Comparison of ENCODE assay signal across 13 cellular contexts in the genomic region with DNA sequence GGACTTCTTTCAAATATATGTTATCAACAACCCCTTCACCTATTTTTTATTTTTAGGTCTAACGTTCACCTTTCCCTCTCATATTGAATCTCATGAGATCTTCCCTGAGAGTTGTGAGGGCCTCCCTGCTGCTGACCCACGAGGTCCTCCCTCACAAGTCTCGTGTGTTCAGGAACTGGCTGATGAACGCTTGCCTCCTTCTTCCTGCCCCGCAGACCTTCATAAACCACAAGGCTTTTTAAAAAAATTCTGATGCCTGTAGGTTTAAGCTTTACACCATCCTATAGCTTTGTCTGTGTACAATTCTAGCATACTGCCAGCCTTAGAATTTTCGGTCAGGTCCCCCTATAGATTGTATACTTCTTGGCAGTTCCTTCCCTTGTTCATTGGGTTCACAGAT. TPM values are rescaled to one million over a fixed set of nuclear protein-coding genes. Genes with fewer than 3 reads are reported as not detected.
A peak's percentile ranks its signal among the peaks of the same experiment; 100 is the strongest.
DNase-seq lines count a peak whose midpoint lies in the region; ATAC-seq and TF ChIP-seq lines count a peak whose summit lies in the region.
"Had no signal": no experiment of that assay in that cellular context is flagged by ENCODE, and none has a peak within 500 bp of the region (broad histone marks: within the 10 kb centered on the region; RNA-seq: fewer than 3 reads in every experiment).

No MANE protein-coding gene starts in this region.

- H3K36me3 ChIP-seq in BLaER1 treated with 17β-estradiol and CSF1 and Interleukin-3, amounts not matched to agents 10 nM and 100 nM = no peaks in the 10 kb centered on the region
- H3K36me3 ChIP-seq in trophoblast cell (ENCODE audit: control insufficient read depth in 1 of 2, insufficient read depth in 2 of 2, low read length in 2 of 2) = no peaks in the 10 kb centered on the region
- H3K36me3 ChIP-seq: esophagus squamous epithelium had no signal

- peaks cover 9% of the 10 kb centered on the region for H3K9me3 Mint-ChIP-seq in activated T-helper 17 cell treated with anti-CD3 and anti-CD28 coated beads, Interleukin-2, amount 50 U/mL, for 72 hours
- H3K9me3 Mint-ChIP-seq in naive B cell = peaks cover 0 to 20% (median 12%) of the 10 kb centered on the region in 7 donors

- DNase-seq in HL-60 (ENCODE audit: low read depth in 1 of 2, low spot score in 1 of 2) (peak in 1 of 2 experiments; percentile 18), naive B cell (no peak), trophoblast cell (no peak), NCI-H2171 (lab: John Stamatoyannopoulos, UW) (no peak)
- DNase-seq in activated CD8-positive, alpha-beta memory T cell treated with anti-CD3 and anti-CD28 coated beads, Interleukin-2, amount 50 U/mL, for 4 hours = no peak
- DNase-seq: activated gamma-delta T cell, esophagus squamous epithelium, NCI-H1105 treated with DMSO at 0.1 percent for 48 hours, substantia nigra had no signal

- H3K4ac ChIP-seq in trophoblast cell (ENCODE audit: low read depth, low read length) = no peak overlapping the region

- H3K79me2 ChIP-seq in trophoblast cell (ENCODE audit: control insufficient read depth, insufficient read depth, low read length, poor library complexity) = no peaks in the 10 kb centered on the region

- H3K4me1 Mint-ChIP-seq in activated T-helper 17 cell treated with anti-CD3 and anti-CD28 coated beads, Interleukin-2, amount 50 U/mL, for 72 hours = peaks cover 42% of the 10 kb centered on the region
- H3K4me1 Mint-ChIP-seq in naive B cell = peaks cover 35 to 47% (median 37%) of the 10 kb centered on the region in 3 donors

- no peak overlapping the region for H2BK120ac ChIP-seq in trophoblast cell (ENCODE audit: insufficient read depth, low read length, poor library complexity)

- H4K8ac ChIP-seq in trophoblast cell (ENCODE audit: low read depth, low read length) = no peak overlapping the region

- H3K4me3 ChIP-seq in BLaER1 treated with 17β-estradiol and CSF1 and Interleukin-3, amounts not matched to agents 10 nM and 100 nM = no peak overlapping the region
- H3K4me3 ChIP-seq in HL-60 (replicated peaks; ENCODE audit: insufficient read depth, low read length) (no peak overlapping the region), trophoblast cell (ENCODE audit: low read depth, low read length) (no peak overlapping the region)
- H3K4me3 ChIP-seq: esophagus squamous epithelium had no signal

- H3K27ac ChIP-seq in BLaER1 treated with 17β-estradiol and CSF1 and Interleukin-3, amounts not matched to agents 10 nM and 100 nM = peak overlapping the region in 2 of 11 experiments; percentile 41 to 48; a peak in 1 of 22 replicates
- H3K27ac ChIP-seq in HL-60 (replicated peaks) = peak overlapping the region; percentile 41; the same call in 1 of the 2 replicates
- H3K27ac ChIP-seq in trophoblast cell (ENCODE audit: low read depth, low read length) = no peak overlapping the region

- TF ChIP-seq CTCF in HL-60 (IDR thresholded peaks at IDR 0.05; ENCODE audit: insufficient read depth, low read length) = no peak

- H2AK5ac ChIP-seq in trophoblast cell (ENCODE audit: low read length) = no peak overlapping the region

- H2AFZ ChIP-seq in trophoblast cell (ENCODE audit: insufficient read depth, low read length, poor library complexity) = no peak overlapping the region

- no peak overlapping the region for H4K12ac ChIP-seq in trophoblast cell (ENCODE audit: low read depth, low read length)

- no peak overlapping the region for H2BK12ac ChIP-seq in trophoblast cell (ENCODE audit: low read length)

- H3K9ac ChIP-seq in BLaER1 treated with 17β-estradiol and CSF1 and Interleukin-3, amounts not matched to agents 10 nM and 100 nM = no peak overlapping the region
- H3K9ac ChIP-seq in trophoblast cell (ENCODE audit: low read length) = no peak overlapping the region

- no peaks in the 10 kb centered on the region for H3K79me1 ChIP-seq in trophoblast cell (ENCODE audit: low read length)

- no peak for ATAC-seq in activated T-helper 17 cell treated with anti-CD3 and anti-CD28 coated beads, Interleukin-2, amount 50 U/mL, for 72 hours (replicated peaks)
- ATAC-seq in naive B cell (ENCODE audit: low read depth in 2 of 2) (no peak), GM21423 (IDR thresholded peaks at IDR 0.05; ENCODE audit: unreplicated experiment) (no peak)
- ATAC-seq: Right ventricle myocardium inferior had no signal

- no peaks in the 10 kb centered on the region for H3K27me3 Mint-ChIP-seq in activated T-helper 17 cell treated with anti-CD3 and anti-CD28 coated beads, Interleukin-2, amount 50 U/mL, for 72 hours
- H3K27me3 Mint-ChIP-seq in naive B cell = no peaks in the 10 kb centered on the region

- no peaks in the 10 kb centered on the region for H3K27me3 ChIP-seq in BLaER1 treated with 17β-estradiol and CSF1 and Interleukin-3, amounts not matched to agents 10 nM and 100 nM
- no peaks in the 10 kb centered on the region for H3K27me3 ChIP-seq in HL-60 (ENCODE audit: insufficient read depth, poor library complexity, severe bottlenecking)
- no peaks in the 10 kb centered on the region for H3K27me3 ChIP-seq in trophoblast cell (ENCODE audit: insufficient read depth, low read length)
- H3K27me3 ChIP-seq: esophagus squamous epithelium had no signal

- H4K20me1 ChIP-seq in BLaER1 treated with 17β-estradiol and CSF1 and Interleukin-3, amounts not matched to agents 10 nM and 100 nM = no peaks in the 10 kb centered on the region

- H3K9me3 ChIP-seq in BLaER1 treated with 17β-estradiol and CSF1 and Interleukin-3, amounts not matched to agents 10 nM and 100 nM (replicated peaks in 1 of 11) = peaks cover 12 to 27% (median 22%) of the 10 kb centered on the region in 11 experiments; a peak in 21 of 22 replicates
- no peaks in the 10 kb centered on the region for H3K9me3 ChIP-seq in trophoblast cell (ENCODE audit: insufficient read depth, low read depth, low read length)
- H3K9me3 ChIP-seq: esophagus squamous epithelium had no signal

- H3K4me3 Mint-ChIP-seq in activated T-helper 17 cell treated with anti-CD3 and anti-CD28 coated beads, Interleukin-2, amount 50 U/mL, for 72 hours = peak overlapping the region; percentile 70
- H3K4me3 Mint-ChIP-seq in naive B cell = peak overlapping the region in 6 of 8 donors; percentile 4 to 70 (median 35)

- H3K18ac ChIP-seq in trophoblast cell (ENCODE audit: low read length) = no peak overlapping the region

- no peak overlapping the region for H2BK5ac ChIP-seq in trophoblast cell (ENCODE audit: low read depth, low read length, poor library complexity)

- peak overlapping the region; percentile 78 for H3K27ac Mint-ChIP-seq in activated T-helper 17 cell treated with anti-CD3 and anti-CD28 coated beads, Interleukin-2, amount 50 U/mL, for 72 hours
- peak overlapping the region in 4 of 6 donors; percentile 21 to 51 (median 45) for H3K27ac Mint-ChIP-seq in naive B cell

- WGBS in trophoblast cell (ENCODE audit: extremely low coverage, insufficient coverage, insufficient read length) = no CpG with 5 or more reads among the region's 6 CpGs

- H3K23ac ChIP-seq in trophoblast cell (ENCODE audit: low read length) = no peak overlapping the region

- H3K14ac ChIP-seq in trophoblast cell (ENCODE audit: low read length) = no peak overlapping the region

- H3K4me2 ChIP-seq in BLaER1 treated with 17β-estradiol and CSF1 and Interleukin-3, amounts not matched to agents 10 nM and 100 nM = peak overlapping the region in 10 of 11 experiments; percentile 21 to 72 (median 37); a peak in 14 of 22 replicates
- no peak overlapping the region for H3K4me2 ChIP-seq in trophoblast cell (ENCODE audit: low read length)

- no peaks in the 10 kb centered on the region for H3K36me3 Mint-ChIP-seq in activated T-helper 17 cell treated with anti-CD3 and anti-CD28 coated beads, Interleukin-2, amount 50 U/mL, for 72 hours (ENCODE audit: low read depth)
- peaks cover 3 to 19% of the 10 kb centered on the region in 2 donors for H3K36me3 Mint-ChIP-seq in naive B cell

- H3K4me1 ChIP-seq in BLaER1 treated with 17β-estradiol and CSF1 and Interleukin-3, amounts not matched to agents 10 nM and 100 nM = peaks cover 21 to 74% (median 50%) of the 10 kb centered on the region in 10 experiments
- H3K4me1 ChIP-seq in trophoblast cell (ENCODE audit: control insufficient read depth in 1 of 2, insufficient read depth in 2 of 2, low read length in 2 of 2) = no peaks in the 10 kb centered on the region

- no peak overlapping the region for H4K91ac ChIP-seq in trophoblast cell (ENCODE audit: low read depth, low read length)

RNA-seq across cellular contexts. Expression of a gene that starts 50.5 kb away (rescaled TPM):
- 1 to 10 TPM; 7.9 to 8.0 TPM for total RNA-seq in activated T-helper 17 cell treated with anti-CD3 and anti-CD28 coated beads, Interleukin-2, amount 50 U/mL, for 72 hours
- polyA plus RNA-seq in naive B cell (ENCODE audit: low read depth in 6 of 6) = 10 to 100 TPM in 5 of 6 donors, 1 to 10 TPM in 1; 8.8 to 30.0 (median 15.9) TPM
- 2.3 and 2.5 TPM in 2 replicates for polyA plus RNA-seq in trophoblast cell (2013)
